In the genomic region with DNA sequence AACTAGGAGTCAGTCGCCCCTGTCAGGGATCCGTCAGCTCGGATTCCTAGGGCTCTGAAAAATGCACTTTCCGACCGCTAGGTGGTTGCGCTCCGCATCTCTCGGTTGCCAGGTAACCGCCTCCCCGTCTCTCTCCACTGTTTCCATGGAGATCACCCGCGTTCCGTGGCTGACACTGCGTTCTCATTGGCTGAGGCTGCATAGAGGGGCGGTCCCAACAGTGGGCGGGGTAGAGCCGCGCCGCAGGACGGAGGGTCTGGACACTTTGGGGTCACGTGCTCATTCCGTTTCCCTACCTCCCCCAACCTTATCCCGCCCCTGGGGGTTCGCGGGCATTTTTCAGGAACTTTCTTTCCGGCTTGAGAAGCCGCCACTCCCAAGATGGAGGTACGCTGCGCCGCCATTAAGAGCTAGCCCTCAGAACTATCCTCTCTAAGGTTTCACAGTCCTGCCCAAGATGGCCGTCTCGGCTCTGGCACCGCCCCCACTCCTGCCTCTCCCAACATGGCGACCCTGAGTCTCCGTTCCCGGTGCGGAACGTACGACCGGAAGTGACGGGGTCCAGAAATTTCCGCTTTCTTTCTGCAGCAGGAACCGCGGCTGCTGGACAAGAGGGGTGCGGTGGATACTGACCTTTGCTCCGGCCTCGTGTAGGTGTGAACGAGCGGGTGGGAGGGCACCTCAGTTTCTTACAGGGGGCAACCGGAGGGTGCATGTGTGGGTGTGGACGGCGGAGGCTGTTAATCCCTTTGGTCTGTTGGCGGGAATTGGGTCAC, we compare ENCODE assay signal across 8 cellular contexts. TPM values are rescaled to one million over a fixed set of nuclear protein-coding genes. Genes with fewer than 3 reads are reported as not detected.
DNase-seq lines count a peak whose midpoint lies in the region; ATAC-seq and TF ChIP-seq lines count a peak whose summit lies in the region.

Gene ODAD3 (minus strand): TSS at position 65 of the 776 bp plus-strand sequence. CDS start 105 bp downstream, outside the sequence.
Gene PRKCSH (plus strand): TSS at position 579 of the 776 bp plus-strand sequence. CDS start 483 bp downstream, outside the sequence.

- peaks cover 3% of the 10 kb centered on the region for H3K36me3 Mint-ChIP-seq in IgD-negative memory B cell

- peak within 1 kb of the TSS; percentile 73 to 94 for H3K9ac ChIP-seq in mucosa of rectum (ENCODE audit: low read depth in 1 of 2, low read length in 2 of 2)

- TF ChIP-seq POLR2A in erythroblast (IDR thresholded peaks at IDR 0.05; ENCODE audit: low read length), result peak; percentile 66

- peak; percentile 100 for DNase-seq in DMS53 (lab: John Stamatoyannopoulos, UW)
- DNase-seq in OCI-M1 (lab: John Stamatoyannopoulos, UW), result peak; percentile 100
- peak; percentile 95 for DNase-seq in activated T-cell treated with anti-CD3 and anti-CD28 coated beads, Interleukin-2, amount 50 U/mL, for 1 hour
- DNase-seq in erythroblast (lab: John Stamatoyannopoulos, UW), result peak; percentile 100
- DNase-seq in stimulated activated CD8-positive, alpha-beta memory T cell treated with anti-CD3 and anti-CD28 coated beads, Interleukin-4, amount 100 ng/mL, for 48 hours, result peak; percentile 99

- H3K4me3 ChIP-seq in mucosa of rectum (ENCODE audit: low read length in 2 of 2), result peak within 1 kb of the TSS; percentile 83 to 98

- H3K27ac ChIP-seq in mucosa of rectum (ENCODE audit: low read depth in 2 of 2, low read length in 2 of 2), result peak within 1 kb of the TSS; percentile 67 to 85

- peak within 1 kb of the TSS; percentile 99 for H3K27ac Mint-ChIP-seq in IgD-negative memory B cell

- peaks cover 18 to 22% (median 20%) of the 10 kb centered on the region in 3 donors for H3K4me1 Mint-ChIP-seq in IgD-negative memory B cell

- H3K4me3 Mint-ChIP-seq in IgD-negative memory B cell, result peak within 1 kb of the TSS; percentile 94 to 99 (median 98)

- H3K9me3 ChIP-seq in mucosa of rectum (ENCODE audit: control insufficient read depth in 2 of 2, low read length in 2 of 2), result no peaks in the 10 kb centered on the region

- peaks cover 14 to 16% of the 10 kb centered on the region in 2 donors for H3K4me1 ChIP-seq in mucosa of rectum (ENCODE audit: control insufficient read depth in 2 of 2, insufficient read depth in 2 of 2, low read length in 2 of 2)

- peak; percentile 88 for ATAC-seq in GM21529 (IDR thresholded peaks at IDR 0.05; ENCODE audit: unreplicated experiment)

- peaks cover 3% of the 10 kb centered on the region for H3K27me3 Mint-ChIP-seq in IgD-negative memory B cell

- H3K36me3 ChIP-seq in mucosa of rectum (ENCODE audit: control insufficient read depth in 2 of 2, insufficient read depth in 2 of 2, low read length in 2 of 2), result peaks cover 15 to 17% of the 10 kb centered on the region in 2 donors

- peaks cover 0 to 2% of the 10 kb centered on the region in 2 donors for H3K27me3 ChIP-seq in mucosa of rectum (ENCODE audit: control insufficient read depth in 2 of 2, insufficient read depth in 2 of 2, low read length in 2 of 2)

- H3K9me3 Mint-ChIP-seq in IgD-negative memory B cell, result no peaks in the 10 kb centered on the region

RNA-seq across cellular contexts. Expression of gene ODAD3, which starts in this region (rescaled TPM):
- polyA plus RNA-seq in IgD-negative memory B cell, result 0.89 TPM

RNA-seq across cellular contexts. Expression of gene PRKCSH, which starts in this region (rescaled TPM):
- 77.5 TPM for polyA plus RNA-seq in IgD-negative memory B cell

Comparison
In these comparisons a context has a peak if more than half of its experiments do, and no peak if none do; other contexts are left out.
1. Peak in every context shown above with its lines: DNase-seq, ATAC-seq, H3K4me3 ChIP-seq and H3K27ac ChIP-seq.